In genomic region chr10:71302874-71303568, GRCh38 we compare ENCODE assay signal across 8 cellular contexts. TPM values are rescaled to one million over a fixed set of nuclear protein-coding genes. Genes with fewer than 3 reads are reported as not detected.
DNase-seq lines count a peak whose midpoint lies in the region; ATAC-seq and TF ChIP-seq lines count a peak whose summit lies in the region.

No MANE protein-coding gene starts in this region.

- CTCF ChIA-PET in CD4-positive, alpha-beta T cell (lab: Charles Lee) = no interaction called here

- no peak overlapping the region for H3K27ac Mint-ChIP-seq in CD4-positive, alpha-beta T cell

- POLR2A ChIA-PET in CD4-positive, alpha-beta T cell (lab: Charles Lee) = no interaction called here

- ATAC-seq in CD4-positive, alpha-beta T cell (ENCODE audit: poor library complexity) = no peak
- ATAC-seq in HG03378 (IDR thresholded peaks at IDR 0.05; ENCODE audit: unreplicated experiment) = no peak

- intact Hi-C loops in CD4-positive, alpha-beta T cell (cut with DNase I, micrococcal nuclease) = no loop called here
- intact Hi-C loops in head of caudate nucleus (cut with DNase I) = no loop called here

- in situ Hi-C loops in T47D (cut with HindIII; ENCODE audit: low pct_unique_long_range_greater_than_20kb, low sequenced_read_pairs) = no loop called here

- peaks cover 6% of the 10 kb centered on the region for H3K27me3 Mint-ChIP-seq in CD4-positive, alpha-beta T cell

- H3K27ac ChIP-seq in CD4-positive, alpha-beta T cell (ENCODE audit: low read depth, low read length) = no peak overlapping the region

- DNase-seq in CD4-positive, alpha-beta T cell = no peak
- DNase-seq in HCEC 1CT (peak; percentile 42), NCI-H82 (lab: John Stamatoyannopoulos, UW) (peak; percentile 77), T47D (ENCODE audit: low read depth in 1 of 2, low spot score in 1 of 2) (peak; percentile 31 to 64), left kidney (ENCODE audit: low read depth, low spot score) (peak; percentile 78), NK-92 (lab: John Stamatoyannopoulos, UW; ENCODE audit: unreplicated experiment) (no peak), head of caudate nucleus (no peak)

- no peak overlapping the region for H3K4me3 Mint-ChIP-seq in CD4-positive, alpha-beta T cell

- peak; percentile 59 for TF ChIP-seq CTCF in CD4-positive, alpha-beta T cell (IDR thresholded peaks at IDR 0.05)

- no peaks in the 10 kb centered on the region for H3K4me1 Mint-ChIP-seq in CD4-positive, alpha-beta T cell (ENCODE audit: low read depth)

- H3K36me3 Mint-ChIP-seq in CD4-positive, alpha-beta T cell (ENCODE audit: low read depth) = no peaks in the 10 kb centered on the region

- no peaks in the 10 kb centered on the region for H3K9me3 ChIP-seq in CD4-positive, alpha-beta T cell (ENCODE audit: control insufficient read depth, low read length)

- no peaks in the 10 kb centered on the region for H3K9me3 Mint-ChIP-seq in CD4-positive, alpha-beta T cell

- H3K27me3 ChIP-seq in CD4-positive, alpha-beta T cell (ENCODE audit: control insufficient read depth, insufficient read depth, low read length) = no peaks in the 10 kb centered on the region

RNA-seq across cellular contexts. Expression of gene SLC29A3, which starts 16.0 kb away (rescaled TPM):
- total RNA-seq in CD4-positive, alpha-beta T cell = 1 to 10 TPM; 2.3 to 2.5 TPM

Comparison
In these comparisons a context has a peak if more than half of its experiments do, and no peak if none do; other contexts are left out.
1. DNase-seq: peak in HCEC 1CT (single experiment), NCI-H82 (single experiment), T47D (2 of 2) and left kidney (single experiment); none in CD4-positive, alpha-beta T cell (0 of 10), NK-92 (single experiment) and head of caudate nucleus (0 of 42).